Comparison of ENCODE assay signal across 34 cellular contexts in genomic region chr18:72324677-72325076, GRCh38.
"Had no signal": no experiment of that assay in that cellular context is flagged by ENCODE, and none has a peak within 500 bp of the region (broad histone marks: within the 10 kb centered on the region; RNA-seq: fewer than 3 reads in every experiment).

No MANE protein-coding gene starts in this region.

- H3K27me3 ChIP-seq: MG63 had no signal

- H3K4me3 ChIP-seq: MG63 had no signal

- H3K36me3 ChIP-seq: MG63 had no signal

- DNase-seq: Kasumi-1, MG63, MV-4-11, NCI-H1048, NCI-H1092, NCI-H1092 treated with DMSO at 0.1 percent for 48 hours, NCI-H1105, NCI-H1105 treated with DMSO at 0.1 percent for 48 hours, NCI-H1417, NCI-H1417 treated with DMSO at 0.1 percent for 48 hours, NCI-H1436, NCI-H1436 treated with DMSO at 0.1 percent for 48 hours, NCI-H146, NCI-H1694, NCI-H1694 treated with DMSO at 0.1 percent for 48 hours, NCI-H187, NCI-H187 treated with DMSO at 0.1 percent for 48 hours, NCI-H1930, NCI-H2029, NCI-H2029 treated with DMSO at 0.1 percent for 48 hours, NCI-H2081, NCI-H2081 treated with DMSO at 0.1 percent for 48 hours, NCI-H2107, NCI-H2171, NCI-H2171 treated with DMSO at 0.1 percent for 48 hours, NCI-H2227 treated with DMSO at 0.1 percent for 48 hours, NCI-H226, NCI-H345, NCI-H446, NCI-H446 treated with DMSO at 0.1 percent for 48 hours, NCI-H510A, NCI-H510A treated with DMSO at 0.1 percent for 48 hours, NCI-H524, NCI-H524 treated with DMSO at 0.1 percent for 48 hours had no signal

- H3K9me3 ChIP-seq: MG63 had no signal
